ENCODE assay signal across 16 cellular contexts in genomic region chr2:2142350-2142749, GRCh38.
"Had no signal": no experiment of that assay in that cellular context is flagged by ENCODE, and none has a peak within 500 bp of the region (broad histone marks: within the 10 kb centered on the region; RNA-seq: fewer than 3 reads in every experiment).

No MANE protein-coding gene starts in this region.

- H3K4me3 Mint-ChIP-seq: activated CD4-positive, alpha-beta memory T cell treated with anti-CD3 and anti-CD28 coated beads for 36 hours; activated naive CD4-positive, alpha-beta T cell treated with anti-CD3 and anti-CD28 coated beads, Interleukin-2, amount 10 ng/mL, durations not matched to agents 7 days and 5 days; endodermal cell; memory B cell; natural killer cell treated with Interleukin-12 subunit alpha and Interleukin-12 subunit beta and Interleukin-15 and Interleukin-18, amount 100 ng/mL, for 72 hours had no signal

- H3K4me3 ChIP-seq: coronary artery, heart left ventricle, pancreas, psoas muscle, right atrium auricular region, upper lobe of left lung had no signal

- H3K36me3 Mint-ChIP-seq: activated CD4-positive, alpha-beta memory T cell treated with anti-CD3 and anti-CD28 coated beads for 36 hours; activated naive CD4-positive, alpha-beta T cell treated with anti-CD3 and anti-CD28 coated beads, Interleukin-2, amount 10 ng/mL, durations not matched to agents 7 days and 5 days; memory B cell; natural killer cell treated with Interleukin-12 subunit alpha and Interleukin-12 subunit beta and Interleukin-15 and Interleukin-18, amount 100 ng/mL, for 72 hours had no signal

- H3K27me3 ChIP-seq: pancreas, right atrium auricular region, upper lobe of left lung had no signal

- H3K27me3 Mint-ChIP-seq: activated CD4-positive, alpha-beta memory T cell treated with anti-CD3 and anti-CD28 coated beads for 36 hours had no signal

- H3K9me3 ChIP-seq: pancreas, psoas muscle, right atrium auricular region, upper lobe of left lung had no signal

- H3K4me1 ChIP-seq: pancreas, psoas muscle, upper lobe of left lung had no signal

- ATAC-seq: heart left ventricle; natural killer cell treated with Interleukin-12 subunit alpha and Interleukin-12 subunit beta and Interleukin-15 and Interleukin-18, amount 100 ng/mL, for 72 hours; pancreas; psoas muscle; stimulated activated naive CD8-positive, alpha-beta T cell treated with anti-CD3 and anti-CD28 coated beads, Interleukin-15, Interleukin-2, amounts not matched to agents 100 U/mL and 50 U/mL, for 24 hours had no signal

- H3K36me3 ChIP-seq: heart left ventricle, pancreas, right atrium auricular region, upper lobe of left lung had no signal

- H3K4me1 Mint-ChIP-seq: activated naive CD4-positive, alpha-beta T cell treated with anti-CD3 and anti-CD28 coated beads, Interleukin-2, amount 10 ng/mL, durations not matched to agents 7 days and 5 days; memory B cell had no signal

- H3K27ac ChIP-seq: coronary artery, heart left ventricle, pancreas, psoas muscle, right atrium auricular region, upper lobe of left lung had no signal

- H3K27ac Mint-ChIP-seq: activated CD4-positive, alpha-beta memory T cell treated with anti-CD3 and anti-CD28 coated beads for 36 hours; activated naive CD4-positive, alpha-beta T cell treated with anti-CD3 and anti-CD28 coated beads, Interleukin-2, amount 10 ng/mL, durations not matched to agents 7 days and 5 days; endodermal cell; memory B cell; natural killer cell treated with Interleukin-12 subunit alpha and Interleukin-12 subunit beta and Interleukin-15 and Interleukin-18, amount 100 ng/mL, for 72 hours had no signal

- DNase-seq: activated CD4-positive, alpha-beta memory T cell treated with anti-CD3 and anti-CD28 coated beads for 36 hours; activated CD4-positive, alpha-beta T cell treated with anti-CD3 and anti-CD28 coated beads for 48 hours; activated effector memory CD4-positive, alpha-beta T cell treated with anti-CD3 and anti-CD28 coated beads, Interleukin-2, amount 50 U/mL, for 16 hours; activated naive CD4-positive, alpha-beta T cell treated with anti-CD3 and anti-CD28 coated beads, Interleukin-2, amount 10 ng/mL, durations not matched to agents 7 days and 5 days; amygdala; endodermal cell; heart left ventricle; pancreas; psoas muscle; stimulated activated CD4-positive, alpha-beta T cell treated with anti-CD3 and anti-CD28 coated beads, Interleukin-4, amount 100 ng/mL, for 24 hours; stimulated activated naive CD8-positive, alpha-beta T cell treated with anti-CD3 and anti-CD28 coated beads, Interleukin-15, Interleukin-2, amounts not matched to agents 100 U/mL and 50 U/mL, for 24 hours; upper lobe of left lung had no signal

- H3K9me3 Mint-ChIP-seq: activated naive CD4-positive, alpha-beta T cell treated with anti-CD3 and anti-CD28 coated beads, Interleukin-2, amount 10 ng/mL, durations not matched to agents 7 days and 5 days; memory B cell; natural killer cell treated with Interleukin-12 subunit alpha and Interleukin-12 subunit beta and Interleukin-15 and Interleukin-18, amount 100 ng/mL, for 72 hours had no signal
